Comparison of ENCODE assay signal across 13 cellular contexts in the genomic region with DNA sequence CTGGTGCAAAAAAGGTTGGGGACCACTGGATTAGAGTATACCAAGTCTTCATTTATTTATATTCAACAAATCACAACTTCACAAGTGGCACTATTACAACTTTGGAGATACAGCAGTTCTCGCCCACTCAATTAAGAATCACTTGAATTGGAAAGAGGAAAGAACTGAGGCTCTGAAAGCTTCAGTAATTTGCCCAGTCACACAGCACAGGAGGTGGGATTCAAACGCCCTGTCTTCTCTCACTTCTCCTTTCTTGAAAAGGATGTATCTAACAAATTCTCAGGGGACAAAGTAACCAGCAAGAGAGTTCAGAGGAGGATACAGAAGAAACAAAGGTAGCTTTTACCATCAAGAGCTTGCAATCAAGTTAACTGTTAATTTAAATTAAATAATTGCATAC. TPM values are rescaled to one million over a fixed set of nuclear protein-coding genes. Genes with fewer than 3 reads are reported as not detected.
DNase-seq lines count a peak whose midpoint lies in the region; ATAC-seq, FAIRE-seq and TF ChIP-seq lines count a peak whose summit lies in the region.
"Had no signal": no experiment of that assay in that cellular context is flagged by ENCODE, and none has a peak within 500 bp of the region (broad histone marks: within the 10 kb centered on the region; RNA-seq: fewer than 3 reads in every experiment).

No MANE protein-coding gene starts in this region.

- intact Hi-C loops in GM12878 (cut with micrococcal nuclease; ENCODE audit: unreplicated experiment) (loop anchor here (1.0 to 10.0 kb wide), 2 partner anchors 13 to 569 kb away; a partner anchor contains a TSS), right lobe of liver (cut with DNase I) (no loop called here)

- H3K79me2 ChIP-seq in GM12878 (ENCODE audit: control insufficient read depth, insufficient read depth, low read length): peaks cover 46% of the 10 kb centered on the region

- 0% methylated on average over 2 of the region's 2 CpGs for WGBS in GM12878 (ENCODE audit: insufficient coverage, insufficient replicate concordance, low lambda C conversion rate, missing lambda C conversion rate)
- 72% methylated on average over 2 of the region's 2 CpGs for WGBS in right lobe of liver (ENCODE audit: insufficient coverage, low coverage, low lambda C conversion rate, missing lambda C conversion rate)

- H3K9me3 ChIP-seq in GM12878 (replicated peaks; ENCODE audit: control insufficient read depth, insufficient read depth, low read length) (no peaks in the 10 kb centered on the region; the same call in 1 of the 3 replicates), right lobe of liver (no peaks in the 10 kb centered on the region)
- H3K9me3 ChIP-seq: thyroid gland had no signal

- TSS peak; percentile 80 for BruUV-seq in GM12878 (replicated peaks; lab: Mats Ljungman, UMichigan)

- RAD21 ChIA-PET in GM12878 (lab: Charles Lee; ENCODE audit: unreplicated experiment): interaction anchor here (1.1 to 6.0 kb wide), 10 partner anchors 9 to 349 kb away, joined by 3 to 79 read pairs (median 7); a partner anchor contains a TSS

- peak; percentile 27 for TF ChIP-seq POLR2A in GM18505 (IDR thresholded peaks at IDR 0.05; ENCODE audit: borderline replicate concordance, extremely low read depth, insufficient read depth, insufficient read length)
- no peak for TF ChIP-seq POLR2A in GM12878 (IDR thresholded peaks at IDR 0.05; ENCODE audit: low read depth, low read length)
- TF ChIP-seq POLR2A in right lobe of liver (IDR thresholded peaks at IDR 0.05): no peak

- SMC1A ChIA-PET in GM12878 (lab: Charles Lee; ENCODE audit: uncharacterized antibody, unreplicated experiment): interaction anchor here (0.6 to 13.2 kb wide), 11 partner anchors 10 to 160 kb away, joined by 3 to 254 read pairs (median 5); a partner anchor contains a TSS

- FAIRE-seq in GM12878 (lab: Jason Lieb, UNC): peak; percentile 94

- peaks cover 50% of the 10 kb centered on the region for H3K4me1 ChIP-seq in GM12878 (ENCODE audit: control insufficient read depth, insufficient read depth, low read length)
- H3K4me1 ChIP-seq in right lobe of liver: peaks cover 0 to 21% (median 4%) of the 10 kb centered on the region in 4 donors

- ATAC-seq in GM18505 (IDR thresholded peaks at IDR 0.05; ENCODE audit: unreplicated experiment) (peak; percentile 52), GM21515 (IDR thresholded peaks at IDR 0.05; ENCODE audit: unreplicated experiment) (peak; percentile 60), HG03196 (IDR thresholded peaks at IDR 0.05; ENCODE audit: unreplicated experiment) (peak; percentile 57), GM12878 (peak; percentile 73), right lobe of liver (no peak)
- ATAC-seq: natural killer cell treated with Interleukin-12 subunit alpha and Interleukin-12 subunit beta and Interleukin-15 and Interleukin-18, amount 100 ng/mL, for 72 hours had no signal

- TF ChIP-seq EP300 in GM12878 (IDR thresholded peaks at IDR 0.05; ENCODE audit: borderline replicate concordance in 1 of 2, control insufficient read depth in 1 of 2, low read depth in 2 of 2, low read length in 2 of 2): peak; percentile 83 to 84; a peak in 2 of 4 replicates

- DNase-seq in GM12878 (ENCODE audit: low read depth, low spot score): peak; percentile 80
- no peak for DNase-seq in ureter (ENCODE audit: low spot score)
- DNase-seq in right lobe of liver: no peak
- no peak for DNase-seq in inferior parietal cortex (ENCODE audit: extremely low spot score)
- no peak for DNase-seq in G401 (ENCODE audit: low spot score)
- DNase-seq: dermis blood vessel endothelial cell, DMS53, NCI-H1436, thyroid gland had no signal

- H3K27ac ChIP-seq in GM12878 (ENCODE audit: control insufficient read depth, insufficient read depth) (peak overlapping the region; percentile 67), right lobe of liver (no peak overlapping the region)
- H3K27ac ChIP-seq: thyroid gland had no signal

- H3K27me3 ChIP-seq in GM12878 (replicated peaks in 1 of 2; ENCODE audit: control insufficient read depth in 2 of 2, insufficient read depth in 2 of 2, low read length in 1 of 2) (no peaks in the 10 kb centered on the region), right lobe of liver (no peaks in the 10 kb centered on the region)
- H3K27me3 ChIP-seq: thyroid gland had no signal

- no peak overlapping the region for H2AFZ ChIP-seq in GM12878 (ENCODE audit: control insufficient read depth, low read depth, low read length)

- H3K4me2 ChIP-seq in GM12878 (ENCODE audit: control insufficient read depth, insufficient read depth): peak overlapping the region; percentile 83

- H4K20me1 ChIP-seq in GM12878 (ENCODE audit: control insufficient read depth, insufficient read depth): no peaks in the 10 kb centered on the region

- TF ChIP-seq RAD21 in GM12878 (IDR thresholded peaks at IDR 0.05; ENCODE audit: insufficient read depth, low read depth, low read length): peak; percentile 18; the same call in 1 of the 2 replicates

- in situ Hi-C loops in GM12878 (cut with MboI) (loop anchor here (10.0 kb wide), 1 partner anchor 591 kb away; a partner anchor contains a TSS), G401 (cut with HindIII; ENCODE audit: low sequenced_read_pairs) (no loop called here)

- POLR2A ChIA-PET in GM12878 (lab: Charles Lee): interaction anchor here (0.5 to 8.2 kb wide), 8 partner anchors 9 to 157 kb away, joined by 3 to 104 read pairs (median 10); a partner anchor contains a TSS

- no peaks in the 10 kb centered on the region for H3K36me3 ChIP-seq in GM12878 (ENCODE audit: control insufficient read depth in 2 of 2, insufficient read depth in 2 of 2, low read length in 1 of 2)
- peaks cover 0 to 17% (median 8%) of the 10 kb centered on the region in 4 donors for H3K36me3 ChIP-seq in right lobe of liver
- H3K36me3 ChIP-seq: thyroid gland had no signal

- CTCF ChIA-PET in GM12878 (lab: Yijun Ruan, JAX): interaction anchor here (0.8 to 8.3 kb wide), 7 partner anchors 8 to 345 kb away, joined by 3 to 65 read pairs (median 4); no protein-coding TSS in a partner anchor

- H3K9ac ChIP-seq in GM12878 (ENCODE audit: control insufficient read depth, insufficient read depth, low read length): peak overlapping the region; percentile 65

- H3K4me3 ChIP-seq in GM12878 (peak overlapping the region; percentile 75), right lobe of liver (no peak overlapping the region)
- H3K4me3 ChIP-seq: thyroid gland had no signal

- TF ChIP-seq CTCF in GM12878 (IDR thresholded peaks at IDR 0.05 in 2 of 3, conservative IDR thresholded peaks at IDR 0.05 in 1 of 3; ENCODE audit: control insufficient read depth in 2 of 3, extremely low read depth in 1 of 3, insufficient read depth in 1 of 3, low read depth in 3 of 3, low read length in 3 of 3) (no peak), right lobe of liver (IDR thresholded peaks at IDR 0.05) (no peak)

TF ChIP-seq in GM12878, 131 proteins besides CTCF, POLR2A, EP300 and RAD21 (continues in another document):
- TF ChIP-seq PML (IDR thresholded peaks at IDR 0.05; ENCODE audit: low read length) (no peak; the same call in 1 of the 2 replicates), SMARCA5 (IDR thresholded peaks at IDR 0.05) (no peak), SRF (IDR thresholded peaks at IDR 0.05; ENCODE audit: low read depth in 2 of 2, low read length in 2 of 2) (no peak), IRF4 (IDR thresholded peaks at IDR 0.05; ENCODE audit: low read depth, low read length) (peak; percentile 86), DPF2 (IDR thresholded peaks at IDR 0.05) (peak; percentile 70), ETV6 (conservative IDR thresholded peaks at IDR 0.05 in 1 of 2, IDR thresholded peaks at IDR 0.05 in 1 of 2; ENCODE audit: borderline replicate concordance in 1 of 2, low read depth in 1 of 2) (peak in 1 of 2 experiments; percentile 34; a peak in 1 of 4 replicates), MXI1 (IDR thresholded peaks at IDR 0.05; ENCODE audit: low read depth, low read length) (no peak), ZNF217 (IDR thresholded peaks at IDR 0.05) (peak; percentile 21; the same call in 1 of the 2 replicates), ZNF274 (IDR thresholded peaks at IDR 0.05; ENCODE audit: insufficient read depth, insufficient read length) (no peak), CREB1 (IDR thresholded peaks at IDR 0.05; ENCODE audit: low read depth) (no peak)
- TF ChIP-seq, protein P1, sequence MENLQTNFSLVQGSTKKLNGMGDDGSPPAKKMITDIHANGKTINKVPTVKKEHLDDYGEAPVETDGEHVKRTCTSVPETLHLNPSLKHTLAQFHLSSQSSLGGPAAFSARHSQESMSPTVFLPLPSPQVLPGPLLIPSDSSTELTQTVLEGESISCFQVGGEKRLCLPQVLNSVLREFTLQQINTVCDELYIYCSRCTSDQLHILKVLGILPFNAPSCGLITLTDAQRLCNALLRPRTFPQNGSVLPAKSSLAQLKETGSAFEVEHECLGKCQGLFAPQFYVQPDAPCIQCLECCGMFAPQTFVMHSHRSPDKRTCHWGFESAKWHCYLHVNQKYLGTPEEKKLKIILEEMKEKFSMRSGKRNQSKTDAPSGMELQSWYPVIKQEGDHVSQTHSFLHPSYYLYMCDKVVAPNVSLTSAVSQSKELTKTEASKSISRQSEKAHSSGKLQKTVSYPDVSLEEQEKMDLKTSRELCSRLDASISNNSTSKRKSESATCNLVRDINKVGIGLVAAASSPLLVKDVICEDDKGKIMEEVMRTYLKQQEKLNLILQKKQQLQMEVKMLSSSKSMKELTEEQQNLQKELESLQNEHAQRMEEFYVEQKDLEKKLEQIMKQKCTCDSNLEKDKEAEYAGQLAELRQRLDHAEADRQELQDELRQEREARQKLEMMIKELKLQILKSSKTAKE (IDR thresholded peaks at IDR 0.05; ENCODE audit: low read depth, poor library complexity, severe bottlenecking): peak; percentile 67

RNA-seq across cellular contexts. Expression of a gene that starts 12.4 kb away (rescaled TPM):
- total RNA-seq in GM12878 (2013; cell fraction: nucleolus; rRNA removed): 18.3 and 21.1 TPM in 2 replicates
- 125 and 226 TPM in 2 replicates for total RNA-seq in GM12878 (2014; rRNA removed)
- 184 and 186 TPM in 2 replicates for total RNA-seq in GM12878 (2014; rRNA removed; fragmentation: Illumina TruSeq; extraction: Trizol)
- 182 and 190 TPM in 2 replicates for total RNA-seq in GM12878 (2021)
- 31.2 TPM for polyA plus RNA-seq in GM12878 (2011; ENCODE audit: low read depth)
- 475 and 622 TPM in 2 replicates for polyA plus RNA-seq in GM12878 (2011; rRNA removed)
- 192 and 213 TPM in 2 replicates for polyA plus RNA-seq in GM12878 (2011; cell fraction: cytosol; rRNA removed)
- 94.6 and 109 TPM in 2 replicates for polyA plus RNA-seq in GM12878 (2011; cell fraction: nucleus; rRNA removed)
- polyA plus RNA-seq in GM12878 (2012): 72.3 and 88.3 TPM in 2 replicates
- polyA plus RNA-seq in GM12878 (2014; fragmentation: Illumina TruSeq; extraction: Trizol): 208 and 257 TPM in 2 replicates
- 100 to 1,000 TPM; 585 to 671 TPM for polyA plus RNA-seq in GM12878 (2014; fragmentation: Nextera tagmentation; extraction: Ambion mirVana)
- polyA plus RNA-seq in GM12878 (2014; rRNA removed): 92.3 and 161 TPM in 2 replicates
- 100 to 1,000 TPM; 144 to 173 TPM for polyA plus RNA-seq in GM12878 (2016; fragmentation: Nextera tagmentation; extraction: Ambion mirVana)
- 420 and 536 TPM in 2 replicates for polyA minus RNA-seq in GM12878 (2011; rRNA and poly(A)+ RNA removed)
- polyA minus RNA-seq in GM12878 (2011; cell fraction: cytosol; rRNA and poly(A)+ RNA removed): 87.4 and 119 TPM in 2 replicates
- 10.2 and 13.1 TPM in 2 replicates for polyA minus RNA-seq in GM12878 (2011; cell fraction: nucleus; rRNA and poly(A)+ RNA removed)
- total RNA-seq in ureter: 48.6 TPM
- total RNA-seq in right lobe of liver: 100 to 1,000 TPM in 3 of 6 experiments, 10 to 100 TPM in 3; 54.0 to 224 (median 124) TPM
- 29.6 and 37.4 TPM in 2 replicates for total RNA-seq in G401 (2014; rRNA removed; shearing (Covaris generic))

Comparison
In these comparisons a context has a peak if more than half of its experiments do, and no peak if none do; other contexts are left out.
1. ATAC-seq: peak in GM18505 (single experiment), GM21515 (single experiment), HG03196 (single experiment) and GM12878 (single experiment); none in right lobe of liver (0 of 4).